15 cellular contexts compared by ENCODE assay signal in the genomic region with DNA sequence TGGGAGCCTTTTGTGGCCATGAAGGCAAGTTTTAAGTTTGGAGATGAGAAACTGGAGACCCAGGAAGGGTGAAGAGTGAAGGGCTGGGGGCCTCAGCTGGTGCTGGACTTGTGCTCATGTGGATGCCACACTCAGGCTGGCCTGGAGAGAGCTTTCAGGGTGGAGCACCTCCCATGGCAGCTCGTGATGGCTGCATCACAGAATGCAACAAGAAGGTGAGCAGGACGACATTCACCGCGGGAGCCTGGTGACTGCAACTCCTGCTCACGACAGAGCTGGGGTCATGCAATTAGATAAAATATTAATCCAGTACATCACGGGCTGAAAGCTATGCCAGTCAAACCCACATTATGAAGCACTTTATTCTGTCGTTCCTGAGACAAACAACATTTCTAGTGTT. TPM values are rescaled to one million over a fixed set of nuclear protein-coding genes. Genes with fewer than 3 reads are reported as not detected.
DNase-seq lines count a peak whose midpoint lies in the region; ATAC-seq and TF ChIP-seq lines count a peak whose summit lies in the region.
"Had no signal": no experiment of that assay in that cellular context is flagged by ENCODE, and none has a peak within 500 bp of the region (broad histone marks: within the 10 kb centered on the region; RNA-seq: fewer than 3 reads in every experiment).

No MANE protein-coding gene starts in this region.

- H4K91ac ChIP-seq in H9 (ENCODE audit: insufficient read length, low read depth, low read length): no peak overlapping the region

- H4K8ac ChIP-seq in H9 (replicated peaks; ENCODE audit: insufficient read length, low read depth, low read length): no peak overlapping the region

- no CpG with 5 or more reads among the region's 7 CpGs for WGBS in H9 (ENCODE audit: extremely low coverage, insufficient read length, low lambda C conversion rate)

- no peaks in the 10 kb centered on the region for H3K79me1 ChIP-seq in H9 (ENCODE audit: insufficient read depth, low read depth, low read length, poor library complexity, severe bottlenecking)

- no peak overlapping the region for H3T11ph ChIP-seq in H9 (ENCODE audit: low read length)

- no peak overlapping the region for H3K4me3 ChIP-seq in CD4-positive, alpha-beta memory T cell (ENCODE audit: low read length in 2 of 2)
- H3K4me3 ChIP-seq: thyroid gland had no signal

- CTCF ChIA-PET in CD4-positive, alpha-beta memory T cell (lab: Charles Lee; ENCODE audit: partially characterized antibody): interaction anchor here (0.8 to 13.8 kb wide), 5 partner anchors 12 to 111 kb away, joined by 3 to 166 read pairs (median 3); no protein-coding TSS in a partner anchor

- peak overlapping the region in 6 of 8 donors; percentile 21 to 85 (median 59) for H3K4me3 Mint-ChIP-seq in CD4-positive, alpha-beta memory T cell
- H3K4me3 Mint-ChIP-seq in H9: no peak overlapping the region; a peak in 1 of 5 replicates
- H3K4me3 Mint-ChIP-seq in nephron: no peak overlapping the region

- H2BK5ac ChIP-seq in H9 (ENCODE audit: insufficient read length, low read length): no peak overlapping the region

- no peak overlapping the region for H2BK20ac ChIP-seq in H9 (ENCODE audit: low read depth, low read length, poor library complexity, severe bottlenecking)

- no peak overlapping the region for H3K23ac ChIP-seq in H9 (ENCODE audit: insufficient read length, low read depth, low read length)

- no peak overlapping the region for H3K4me2 ChIP-seq in H9 (ENCODE audit: insufficient read depth, insufficient read length, low read length)

- H3K9me3 ChIP-seq in CD4-positive, alpha-beta memory T cell (ENCODE audit: control insufficient read depth in 1 of 2, low read length in 2 of 2): no peaks in the 10 kb centered on the region
- H3K9me3 ChIP-seq in H9 (ENCODE audit: control insufficient read depth, low read depth, low read length): no peaks in the 10 kb centered on the region
- H3K9me3 ChIP-seq: thyroid gland had no signal

- POLR2A ChIA-PET in CD4-positive, alpha-beta memory T cell (lab: Charles Lee; ENCODE audit: partially characterized antibody): interaction anchor here (0.7 to 4.8 kb wide), 12 partner anchors 9 to 95 kb away, joined by 3 to 22 read pairs (median 6); a partner anchor contains a TSS

- no peak overlapping the region for H3K18ac ChIP-seq in H9 (ENCODE audit: insufficient read length, low read depth, low read length)

- H3K27ac Mint-ChIP-seq in CD4-positive, alpha-beta memory T cell: peak overlapping the region; percentile 90 to 98 (median 95)
- peak overlapping the region; percentile 80 to 100 (median 100); a peak in 6 of 7 replicates for H3K27ac Mint-ChIP-seq in H9
- peak overlapping the region; percentile 11 to 69 (median 35) for H3K27ac Mint-ChIP-seq in nephron

- H3K4me1 ChIP-seq in CD4-positive, alpha-beta memory T cell (ENCODE audit: insufficient read depth, low read length): peaks cover 99% of the 10 kb centered on the region
- H3K4me1 ChIP-seq in H9 (ENCODE audit: insufficient read depth, low read length): peaks cover 23% of the 10 kb centered on the region; the same call in 1 of the 2 replicates
- H3K4me1 ChIP-seq: parathyroid adenoma had no signal

- no peak overlapping the region for H3K14ac ChIP-seq in H9 (ENCODE audit: insufficient read depth, low read length)

- no peak overlapping the region for H3K4ac ChIP-seq in H9 (ENCODE audit: low read depth, low read length)

- peak overlapping the region; percentile 52 for H3K27ac ChIP-seq in CD4-positive, alpha-beta memory T cell (ENCODE audit: low read depth, low read length)
- H3K27ac ChIP-seq in H9 (ENCODE audit: insufficient read length, low read depth, low read length): no peak overlapping the region
- peak overlapping the region; percentile 88 for H3K27ac ChIP-seq in angular gyrus (ENCODE audit: low read depth, low read length)
- H3K27ac ChIP-seq: C4-2B, parathyroid adenoma, thyroid gland had no signal

- H3K27me3 ChIP-seq in CD4-positive, alpha-beta memory T cell (ENCODE audit: insufficient read depth, low read length): no peaks in the 10 kb centered on the region
- no peaks in the 10 kb centered on the region for H3K27me3 ChIP-seq in H9 (ENCODE audit: insufficient read depth, low read length)
- H3K27me3 ChIP-seq: thyroid gland had no signal

- H4K20me1 ChIP-seq in H9 (ENCODE audit: control insufficient read depth, insufficient read depth, insufficient read length): no peaks in the 10 kb centered on the region

- H3K9me3 Mint-ChIP-seq in CD4-positive, alpha-beta memory T cell: no peaks in the 10 kb centered on the region
- no peaks in the 10 kb centered on the region for H3K9me3 Mint-ChIP-seq in H9
- H3K9me3 Mint-ChIP-seq in nephron: no peaks in the 10 kb centered on the region

- no peak for ATAC-seq in GM19455 (IDR thresholded peaks at IDR 0.05; ENCODE audit: unreplicated experiment)
- ATAC-seq: esophagus mucosa had no signal

- H2AK5ac ChIP-seq in H9 (ENCODE audit: insufficient read length, low read length): no peak overlapping the region

- H3K9ac ChIP-seq in H9 (ENCODE audit: extremely low read depth, insufficient read length, low read length): no peak overlapping the region
- H3K9ac ChIP-seq: parathyroid adenoma had no signal

- H3K36me3 Mint-ChIP-seq in CD4-positive, alpha-beta memory T cell: peaks cover 10 to 58% of the 10 kb centered on the region in 2 donors
- peaks cover 0 to 3% (median 0%) of the 10 kb centered on the region in 3 experiments; a peak in 4 of 7 replicates for H3K36me3 Mint-ChIP-seq in H9 (ENCODE audit: insufficient read depth in 1 of 3, low read depth in 3 of 3)
- H3K36me3 Mint-ChIP-seq in nephron (ENCODE audit: low read depth): no peaks in the 10 kb centered on the region

- no peak overlapping the region for H3K56ac ChIP-seq in H9 (ENCODE audit: insufficient read length, low read depth, low read length)

- H2BK120ac ChIP-seq in H9 (ENCODE audit: low read depth, low read length, poor library complexity, severe bottlenecking): no peak overlapping the region

- H2AFZ ChIP-seq in H9 (ENCODE audit: low read length): no peak overlapping the region
- H2AFZ ChIP-seq: parathyroid adenoma had no signal

- peaks cover 60 to 96% (median 84%) of the 10 kb centered on the region in 4 donors for H3K4me1 Mint-ChIP-seq in CD4-positive, alpha-beta memory T cell
- H3K4me1 Mint-ChIP-seq in H9: peaks cover 81 to 85% of the 10 kb centered on the region in 2 experiments
- H3K4me1 Mint-ChIP-seq in nephron: peaks cover 20% of the 10 kb centered on the region

- no peak overlapping the region for H4K5ac ChIP-seq in H9 (ENCODE audit: insufficient read length, low read depth, low read length)

- intact Hi-C loops in CD4-positive, alpha-beta memory T cell (cut with micrococcal nuclease): no loop called here

- H2BK12ac ChIP-seq in H9 (ENCODE audit: insufficient read length, low read depth, low read length): no peak overlapping the region

- TF ChIP-seq CTCF in H9 (conservative IDR thresholded peaks at IDR 0.05): no peak
- TF ChIP-seq CTCF in nephron (IDR thresholded peaks at IDR 0.05; ENCODE audit: unreplicated experiment in 3 of 3): no peak

- H3K27me3 Mint-ChIP-seq in CD4-positive, alpha-beta memory T cell: no peaks in the 10 kb centered on the region
- H3K27me3 Mint-ChIP-seq in H9 (ENCODE audit: low read depth): no peaks in the 10 kb centered on the region
- H3K27me3 Mint-ChIP-seq in nephron (ENCODE audit: low read depth): peaks cover 7% of the 10 kb centered on the region

- DNase-seq in CD4-positive, alpha-beta memory T cell: no peak
- DNase-seq in H9: no peak
- DNase-seq in NCI-H2227 (lab: John Stamatoyannopoulos, UW; ENCODE audit: unreplicated experiment): no peak
- DNase-seq in NCI-H1436 (lab: John Stamatoyannopoulos, UW): no peak
- DNase-seq: activated CD4-positive, alpha-beta T cell treated with anti-CD3 and anti-CD28 coated beads, Interleukin-2, amount 50 U/mL, for 48 hours; head of caudate nucleus; NCI-H187; NCI-H524 treated with DMSO at 0.1 percent for 48 hours; thyroid gland had no signal

- H3K79me2 ChIP-seq in H9 (ENCODE audit: insufficient read depth, low read length): peaks cover 5% of the 10 kb centered on the region; the same call in 1 of the 2 replicates
- H3K79me2 ChIP-seq: parathyroid adenoma had no signal

- peaks cover 21% of the 10 kb centered on the region for H3K36me3 ChIP-seq in CD4-positive, alpha-beta memory T cell (ENCODE audit: insufficient read depth, low read length)
- H3K36me3 ChIP-seq: thyroid gland had no signal

- no peak overlapping the region for H2BK15ac ChIP-seq in H9 (ENCODE audit: low read depth, low read length)

- H3K23me2 ChIP-seq in H9 (ENCODE audit: insufficient read length, low read depth, low read length, poor library complexity, severe bottlenecking): peaks cover 4% of the 10 kb centered on the region

RNA-seq across cellular contexts. Expression of a gene that starts 59.7 kb away (rescaled TPM):
- total RNA-seq in CD4-positive, alpha-beta memory T cell: 100 to 1,000 TPM; 393 to 410 TPM
- polyA plus RNA-seq in CD4-positive, alpha-beta memory T cell: 100 to 1,000 TPM in 1 of 2 donors, 10 to 100 TPM in 1; 49.5 to 166 TPM
- total RNA-seq in H9 (2021): 41.8 and 47.2 TPM in 2 replicates

Comparison
In these comparisons a context has a peak if more than half of its experiments do, and no peak if none do; other contexts are left out.
1. H3K27ac Mint-ChIP-seq: peak in every context shown above with its lines; median percentile 100 in H9; 95 in CD4-positive, alpha-beta memory T cell; 35 in nephron.
2. H3K4me3 Mint-ChIP-seq: peak in CD4-positive, alpha-beta memory T cell (6 of 8); none in H9 (0 of 2) and nephron (0 of 3).